ENCODE assay signal across 8 cellular contexts in genomic region chr5:95759634-95760033, GRCh38. TPM values are rescaled to one million over a fixed set of nuclear protein-coding genes. Genes with fewer than 3 reads are reported as not detected.
DNase-seq lines count a peak whose midpoint lies in the region; ATAC-seq and TF ChIP-seq lines count a peak whose summit lies in the region.

No MANE protein-coding gene starts in this region.

- intact Hi-C loops in left ventricle myocardium inferior (cut with micrococcal nuclease): no loop called here
- intact Hi-C loops in cardiac septum (cut with DNase I): no loop called here

- H3K4me1 ChIP-seq in left ventricle myocardium inferior: peaks cover 47% of the 10 kb centered on the region

- ATAC-seq in SK-N-SH treated with all-trans-retinoic acid at 6 μM for 48 hours (peak; percentile 8; the same call in 1 of the 3 replicates), left lobe of liver (peak; percentile 81), HG03378 (IDR thresholded peaks at IDR 0.05; ENCODE audit: unreplicated experiment) (no peak), GM21360 (IDR thresholded peaks at IDR 0.05; ENCODE audit: unreplicated experiment) (no peak)

- no peaks in the 10 kb centered on the region for H3K27me3 ChIP-seq in left ventricle myocardium inferior (ENCODE audit: low read depth)

- no peak for DNase-seq in left ventricle myocardium inferior
- DNase-seq in cardiac septum (ENCODE audit: low spot score): no peak
- DNase-seq in left lobe of liver (ENCODE audit: low spot score): peak; percentile 62
- no peak for DNase-seq in stimulated activated CD4-positive, alpha-beta T cell treated with anti-CD3 and anti-CD28 coated beads, Interleukin-1b, Interleukin-23, amount 100 ng/mL, for 48 hours
- DNase-seq in iPS-NIHi7 (ENCODE audit: extremely low spot score): no peak

- H3K4me3 ChIP-seq in left ventricle myocardium inferior: no peak overlapping the region

- H3K36me3 ChIP-seq in left ventricle myocardium inferior: peaks cover 29% of the 10 kb centered on the region

- no peak for TF ChIP-seq CTCF in left ventricle myocardium inferior (IDR thresholded peaks at IDR 0.05; ENCODE audit: borderline replicate concordance)

- peak overlapping the region; percentile 21 for H3K27ac ChIP-seq in left ventricle myocardium inferior (replicated peaks)

- H3K9me3 ChIP-seq in left ventricle myocardium inferior (replicated peaks): no peaks in the 10 kb centered on the region

TF ChIP-seq in SK-N-SH treated with all-trans-retinoic acid at 6 μM for 48 hours, 23 proteins besides CTCF, POLR2A, EP300 and RAD21:
- TF ChIP-seq TOX (CRISPR knock-in tag; IDR thresholded peaks at IDR 0.05; ENCODE audit: borderline replicate concordance) (no peak), CREB5 (CRISPR knock-in tag; IDR thresholded peaks at IDR 0.05; ENCODE audit: low read depth) (no peak), GLIS3 (CRISPR knock-in tag; IDR thresholded peaks at IDR 0.05) (no peak), ZNF8 (CRISPR knock-in tag; IDR thresholded peaks at IDR 0.05) (no peak), ZC3H10 (CRISPR knock-in tag; IDR thresholded peaks at IDR 0.05) (no peak), OSR1 (CRISPR knock-in tag; IDR thresholded peaks at IDR 0.05) (no peak), CSDC2 (CRISPR knock-in tag; IDR thresholded peaks at IDR 0.05) (no peak), RARB (CRISPR knock-in tag; IDR thresholded peaks at IDR 0.05) (no peak), PATZ1 (CRISPR knock-in tag; IDR thresholded peaks at IDR 0.05; ENCODE audit: borderline replicate concordance) (no peak), ISL1 (CRISPR knock-in tag; IDR thresholded peaks at IDR 0.05) (no peak), ARNTL (CRISPR knock-in tag; IDR thresholded peaks at IDR 0.05; ENCODE audit: borderline replicate concordance, low read depth) (no peak), ESRRG (CRISPR knock-in tag; IDR thresholded peaks at IDR 0.05) (no peak), PPARA (CRISPR knock-in tag; IDR thresholded peaks at IDR 0.05; ENCODE audit: borderline replicate concordance) (no peak), SNAI2 (CRISPR knock-in tag; IDR thresholded peaks at IDR 0.05) (no peak), CSRNP3 (CRISPR knock-in tag; IDR thresholded peaks at IDR 0.05) (no peak), ZNF565 (CRISPR knock-in tag; conservative IDR thresholded peaks at IDR 0.05; ENCODE audit: low read depth) (no peak), TCF4 (CRISPR knock-in tag; IDR thresholded peaks at IDR 0.05; ENCODE audit: borderline replicate concordance) (no peak), BACH2 (CRISPR knock-in tag; IDR thresholded peaks at IDR 0.05; ENCODE audit: borderline replicate concordance) (no peak), POU6F1 (CRISPR knock-in tag; IDR thresholded peaks at IDR 0.05; ENCODE audit: borderline replicate concordance, low read depth) (no peak)

RNA-seq across cellular contexts. Expression of gene RHOBTB3, which starts 28.5 kb away (rescaled TPM):
- total RNA-seq in left ventricle myocardium inferior (79.7 TPM), cardiac septum (79.0 TPM), left lobe of liver (45.1 TPM)

Comparison
In these comparisons a context has a peak if more than half of its experiments do, and no peak if none do; other contexts are left out.
1. ATAC-seq: peak in SK-N-SH treated with all-trans-retinoic acid at 6 μM for 48 hours (single experiment) and left lobe of liver (single experiment); none in HG03378 (single experiment) and GM21360 (single experiment).